In the genomic region with DNA sequence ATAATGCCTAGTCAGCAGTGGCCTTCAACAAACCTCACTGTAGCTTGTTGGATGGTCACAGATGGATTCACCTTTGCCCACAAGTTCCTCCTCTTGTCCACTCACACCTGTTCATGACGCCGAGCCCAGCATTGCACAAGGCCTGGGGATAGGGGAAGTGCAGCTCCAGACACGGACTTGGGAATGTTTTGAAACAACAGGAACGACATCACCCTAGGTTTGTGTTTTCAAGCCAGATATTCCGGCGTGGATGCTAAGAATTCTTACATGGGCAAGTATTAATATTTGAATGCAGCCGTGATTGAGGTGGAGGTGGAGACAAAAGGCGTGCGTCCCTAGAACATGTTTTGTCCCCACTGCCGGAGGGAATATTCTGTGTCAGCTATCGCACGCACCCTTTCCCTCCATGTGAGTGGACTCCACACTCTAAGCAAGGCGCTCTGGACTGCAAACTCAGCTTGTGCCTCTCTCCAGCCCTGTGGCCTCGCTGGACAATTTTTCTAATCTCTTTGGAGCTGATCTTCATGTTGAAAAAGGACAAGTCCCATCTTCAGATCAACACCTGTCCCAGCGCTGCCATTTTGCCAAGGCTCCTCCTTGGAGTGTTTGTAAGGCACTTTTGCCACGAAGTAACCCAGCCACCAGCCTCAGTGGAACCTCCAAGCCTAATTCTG, we compare ENCODE assay signal across 1 cellular context.
A peak's percentile ranks its signal among the peaks of the same experiment; 100 is the strongest.
TF ChIP-seq lines count a peak whose summit lies in the region.

No MANE protein-coding gene starts in this region.

TF ChIP-seq in HepG2, 621 proteins besides CTCF, POLR2A, EP300 and RAD21 (continued from another document and continues in another):
- TF ChIP-seq SOX13 (IDR thresholded peaks at IDR 0.05), result no peak
- TF ChIP-seq SOX13 (CRISPR knock-in tag; conservative IDR thresholded peaks at IDR 0.05 in 1 of 2, IDR thresholded peaks at IDR 0.05 in 1 of 2), result 0 out of 4 replicates have a peak, but pooled peaks of 1 of the 2 experiments have one; percentile 3
- peak; percentile 60; the same call in 1 of the 2 replicates for TF ChIP-seq MAFG (CRISPR knock-in tag; IDR thresholded peaks at IDR 0.05)
- TF ChIP-seq ZNF232 (CRISPR knock-in tag; IDR thresholded peaks at IDR 0.05; ENCODE audit: borderline replicate concordance), result peak; percentile 61; the same call in 1 of the 2 replicates
- no peak for TF ChIP-seq ZNF562 (CRISPR knock-in tag; IDR thresholded peaks at IDR 0.05; ENCODE audit: borderline replicate concordance)
- TF ChIP-seq RFXANK (CRISPR knock-in tag; IDR thresholded peaks at IDR 0.05), result no peak
- TF ChIP-seq ZNF891 (CRISPR knock-in tag; IDR thresholded peaks at IDR 0.05), result peak; percentile 42; the same call in 1 of the 2 replicates
- TF ChIP-seq GATAD2A (CRISPR knock-in tag; IDR thresholded peaks at IDR 0.05), result peak; percentile 81
- TF ChIP-seq ZNF546 (CRISPR knock-in tag; conservative IDR thresholded peaks at IDR 0.05), result peak; percentile 85; the same call in 1 of the 2 replicates
- TF ChIP-seq ZNF777 (CRISPR knock-in tag; IDR thresholded peaks at IDR 0.05), result peak; percentile 20; the same call in 1 of the 2 replicates
- TF ChIP-seq ZNF552 (CRISPR knock-in tag; IDR thresholded peaks at IDR 0.05; ENCODE audit: borderline replicate concordance), result 0 out of 2 replicates have a peak, but pooled peaks have one; percentile 21
- TF ChIP-seq, protein P1, sequence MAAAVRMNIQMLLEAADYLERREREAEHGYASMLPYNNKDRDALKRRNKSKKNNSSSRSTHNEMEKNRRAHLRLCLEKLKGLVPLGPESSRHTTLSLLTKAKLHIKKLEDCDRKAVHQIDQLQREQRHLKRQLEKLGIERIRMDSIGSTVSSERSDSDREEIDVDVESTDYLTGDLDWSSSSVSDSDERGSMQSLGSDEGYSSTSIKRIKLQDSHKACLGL (CRISPR knock-in tag; IDR thresholded peaks at IDR 0.05), result 0 out of 2 replicates have a peak, but pooled peaks have one; percentile 49
- TF ChIP-seq ZNF292 (CRISPR knock-in tag; IDR thresholded peaks at IDR 0.05; ENCODE audit: borderline replicate concordance, low read depth), result 0 out of 2 replicates have a peak, but pooled peaks have one; percentile 12
- TF ChIP-seq, protein P2, sequence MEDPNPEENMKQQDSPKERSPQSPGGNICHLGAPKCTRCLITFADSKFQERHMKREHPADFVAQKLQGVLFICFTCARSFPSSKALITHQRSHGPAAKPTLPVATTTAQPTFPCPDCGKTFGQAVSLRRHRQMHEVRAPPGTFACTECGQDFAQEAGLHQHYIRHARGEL (CRISPR knock-in tag; IDR thresholded peaks at IDR 0.05), result 0 out of 2 replicates have a peak, but pooled peaks have one; percentile 20
- peak; percentile 54 for TF ChIP-seq FOSL2 (CRISPR knock-in tag; IDR thresholded peaks at IDR 0.05)
- TF ChIP-seq SOX6 (IDR thresholded peaks at IDR 0.05), result no peak
- peak; percentile 53 for TF ChIP-seq SOX6 (CRISPR knock-in tag; IDR thresholded peaks at IDR 0.05)
- TF ChIP-seq, protein P3, sequence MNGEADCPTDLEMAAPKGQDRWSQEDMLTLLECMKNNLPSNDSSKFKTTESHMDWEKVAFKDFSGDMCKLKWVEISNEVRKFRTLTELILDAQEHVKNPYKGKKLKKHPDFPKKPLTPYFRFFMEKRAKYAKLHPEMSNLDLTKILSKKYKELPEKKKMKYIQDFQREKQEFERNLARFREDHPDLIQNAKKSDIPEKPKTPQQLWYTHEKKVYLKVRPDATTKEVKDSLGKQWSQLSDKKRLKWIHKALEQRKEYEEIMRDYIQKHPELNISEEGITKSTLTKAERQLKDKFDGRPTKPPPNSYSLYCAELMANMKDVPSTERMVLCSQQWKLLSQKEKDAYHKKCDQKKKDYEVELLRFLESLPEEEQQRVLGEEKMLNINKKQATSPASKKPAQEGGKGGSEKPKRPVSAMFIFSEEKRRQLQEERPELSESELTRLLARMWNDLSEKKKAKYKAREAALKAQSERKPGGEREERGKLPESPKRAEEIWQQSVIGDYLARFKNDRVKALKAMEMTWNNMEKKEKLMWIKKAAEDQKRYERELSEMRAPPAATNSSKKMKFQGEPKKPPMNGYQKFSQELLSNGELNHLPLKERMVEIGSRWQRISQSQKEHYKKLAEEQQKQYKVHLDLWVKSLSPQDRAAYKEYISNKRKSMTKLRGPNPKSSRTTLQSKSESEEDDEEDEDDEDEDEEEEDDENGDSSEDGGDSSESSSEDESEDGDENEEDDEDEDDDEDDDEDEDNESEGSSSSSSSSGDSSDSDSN (CRISPR knock-in tag; IDR thresholded peaks at IDR 0.05), result peak; percentile 61; the same call in 1 of the 2 replicates
- TF ChIP-seq, protein P4, sequence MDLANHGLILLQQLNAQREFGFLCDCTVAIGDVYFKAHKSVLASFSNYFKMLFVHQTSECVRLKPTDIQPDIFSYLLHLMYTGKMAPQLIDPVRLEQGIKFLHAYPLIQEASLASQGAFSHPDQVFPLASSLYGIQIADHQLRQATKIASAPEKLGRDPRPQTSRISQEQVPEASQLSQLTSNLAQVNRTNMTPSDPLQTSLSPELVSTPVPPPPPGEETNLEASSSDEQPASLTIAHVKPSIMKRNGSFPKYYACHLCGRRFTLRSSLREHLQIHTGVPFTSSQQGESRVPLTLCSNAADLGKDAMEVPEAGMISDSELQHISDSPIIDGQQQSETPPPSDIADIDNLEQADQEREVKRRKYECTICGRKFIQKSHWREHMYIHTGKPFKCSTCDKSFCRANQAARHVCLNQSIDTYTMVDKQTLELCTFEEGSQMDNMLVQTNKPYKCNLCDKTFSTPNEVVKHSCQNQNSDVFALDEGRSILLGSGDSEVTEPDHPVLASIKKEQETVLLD (CRISPR knock-in tag; IDR thresholded peaks at IDR 0.05; ENCODE audit: low read depth), result no peak
- peak; percentile 85 for TF ChIP-seq HOXA3 (CRISPR knock-in tag; IDR thresholded peaks at IDR 0.05)
- TF ChIP-seq CBX5 (CRISPR knock-in tag; IDR thresholded peaks at IDR 0.05; ENCODE audit: borderline replicate concordance), result 0 out of 2 replicates have a peak, but pooled peaks have one; percentile 59
- TF ChIP-seq, protein P5, sequence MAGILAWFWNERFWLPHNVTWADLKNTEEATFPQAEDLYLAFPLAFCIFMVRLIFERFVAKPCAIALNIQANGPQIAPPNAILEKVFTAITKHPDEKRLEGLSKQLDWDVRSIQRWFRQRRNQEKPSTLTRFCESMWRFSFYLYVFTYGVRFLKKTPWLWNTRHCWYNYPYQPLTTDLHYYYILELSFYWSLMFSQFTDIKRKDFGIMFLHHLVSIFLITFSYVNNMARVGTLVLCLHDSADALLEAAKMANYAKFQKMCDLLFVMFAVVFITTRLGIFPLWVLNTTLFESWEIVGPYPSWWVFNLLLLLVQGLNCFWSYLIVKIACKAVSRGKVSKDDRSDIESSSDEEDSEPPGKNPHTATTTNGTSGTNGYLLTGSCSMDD (CRISPR knock-in tag; IDR thresholded peaks at IDR 0.05), result no peak
- TF ChIP-seq ERF (CRISPR knock-in tag; IDR thresholded peaks at IDR 0.05), result 0 out of 2 replicates have a peak, but pooled peaks have one; percentile 12
- no peak for TF ChIP-seq SMAD1 (CRISPR knock-in tag; IDR thresholded peaks at IDR 0.05; ENCODE audit: borderline replicate concordance, low read depth)
- TF ChIP-seq GABPA (IDR thresholded peaks at IDR 0.05; ENCODE audit: low read depth, low read length), result no peak
- TF ChIP-seq GABPA (CRISPR knock-in tag; IDR thresholded peaks at IDR 0.05; ENCODE audit: low read depth), result peak; percentile 43; the same call in 1 of the 2 replicates
- TF ChIP-seq, protein P6, sequence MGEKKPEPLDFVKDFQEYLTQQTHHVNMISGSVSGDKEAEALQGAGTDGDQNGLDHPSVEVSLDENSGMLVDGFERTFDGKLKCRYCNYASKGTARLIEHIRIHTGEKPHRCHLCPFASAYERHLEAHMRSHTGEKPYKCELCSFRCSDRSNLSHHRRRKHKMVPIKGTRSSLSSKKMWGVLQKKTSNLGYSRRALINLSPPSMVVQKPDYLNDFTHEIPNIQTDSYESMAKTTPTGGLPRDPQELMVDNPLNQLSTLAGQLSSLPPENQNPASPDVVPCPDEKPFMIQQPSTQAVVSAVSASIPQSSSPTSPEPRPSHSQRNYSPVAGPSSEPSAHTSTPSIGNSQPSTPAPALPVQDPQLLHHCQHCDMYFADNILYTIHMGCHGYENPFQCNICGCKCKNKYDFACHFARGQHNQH (CRISPR knock-in tag; IDR thresholded peaks at IDR 0.05), result peak; percentile 66; the same call in 1 of the 2 replicates
- TF ChIP-seq KLF13 (CRISPR knock-in tag; IDR thresholded peaks at IDR 0.05), result no peak
- TF ChIP-seq, protein P7, sequence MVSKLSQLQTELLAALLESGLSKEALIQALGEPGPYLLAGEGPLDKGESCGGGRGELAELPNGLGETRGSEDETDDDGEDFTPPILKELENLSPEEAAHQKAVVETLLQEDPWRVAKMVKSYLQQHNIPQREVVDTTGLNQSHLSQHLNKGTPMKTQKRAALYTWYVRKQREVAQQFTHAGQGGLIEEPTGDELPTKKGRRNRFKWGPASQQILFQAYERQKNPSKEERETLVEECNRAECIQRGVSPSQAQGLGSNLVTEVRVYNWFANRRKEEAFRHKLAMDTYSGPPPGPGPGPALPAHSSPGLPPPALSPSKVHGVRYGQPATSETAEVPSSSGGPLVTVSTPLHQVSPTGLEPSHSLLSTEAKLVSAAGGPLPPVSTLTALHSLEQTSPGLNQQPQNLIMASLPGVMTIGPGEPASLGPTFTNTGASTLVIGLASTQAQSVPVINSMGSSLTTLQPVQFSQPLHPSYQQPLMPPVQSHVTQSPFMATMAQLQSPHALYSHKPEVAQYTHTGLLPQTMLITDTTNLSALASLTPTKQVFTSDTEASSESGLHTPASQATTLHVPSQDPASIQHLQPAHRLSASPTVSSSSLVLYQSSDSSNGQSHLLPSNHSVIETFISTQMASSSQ (IDR thresholded peaks at IDR 0.05; ENCODE audit: low read depth), result no peak
- TF ChIP-seq, protein P7 (CRISPR knock-in tag; IDR thresholded peaks at IDR 0.05; ENCODE audit: borderline replicate concordance), result 0 out of 2 replicates have a peak, but pooled peaks have one; percentile 34
- TF ChIP-seq SMAD9 (CRISPR knock-in tag; IDR thresholded peaks at IDR 0.05), result no peak
- no peak for TF ChIP-seq ZFYVE20 (CRISPR knock-in tag; IDR thresholded peaks at IDR 0.05; ENCODE audit: borderline replicate concordance, low read depth)
- TF ChIP-seq TEAD2 (CRISPR knock-in tag; IDR thresholded peaks at IDR 0.05), result no peak
- TF ChIP-seq ZNF224 (CRISPR knock-in tag; IDR thresholded peaks at IDR 0.05), result 0 out of 2 replicates have a peak, but pooled peaks have one; percentile 33
- 0 out of 2 replicates have a peak, but pooled peaks have one; percentile 47 for TF ChIP-seq GLI4 (CRISPR knock-in tag; IDR thresholded peaks at IDR 0.05; ENCODE audit: borderline replicate concordance)
- peak; percentile 63; the same call in 1 of the 2 replicates for TF ChIP-seq SALL1 (CRISPR knock-in tag; IDR thresholded peaks at IDR 0.05)
- TF ChIP-seq, protein P8, sequence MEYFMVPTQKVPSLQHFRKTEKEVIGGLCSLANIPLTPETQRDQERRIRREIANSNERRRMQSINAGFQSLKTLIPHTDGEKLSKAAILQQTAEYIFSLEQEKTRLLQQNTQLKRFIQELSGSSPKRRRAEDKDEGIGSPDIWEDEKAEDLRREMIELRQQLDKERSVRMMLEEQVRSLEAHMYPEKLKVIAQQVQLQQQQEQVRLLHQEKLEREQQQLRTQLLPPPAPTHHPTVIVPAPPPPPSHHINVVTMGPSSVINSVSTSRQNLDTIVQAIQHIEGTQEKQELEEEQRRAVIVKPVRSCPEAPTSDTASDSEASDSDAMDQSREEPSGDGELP (IDR thresholded peaks at IDR 0.05; ENCODE audit: borderline replicate concordance, low read depth), result peak; percentile 83
- TF ChIP-seq ARID2 (CRISPR knock-in tag; IDR thresholded peaks at IDR 0.05; ENCODE audit: borderline replicate concordance), result 0 out of 2 replicates have a peak, but pooled peaks have one; percentile 68
- TF ChIP-seq ZNF296 (CRISPR knock-in tag; conservative IDR thresholded peaks at IDR 0.05), result peak; percentile 86
- peak; percentile 61; the same call in 1 of the 2 replicates for TF ChIP-seq EED (CRISPR knock-in tag; IDR thresholded peaks at IDR 0.05)
- TF ChIP-seq SMARCC2 (IDR thresholded peaks at IDR 0.05), result no peak
- TF ChIP-seq ZNF543 (CRISPR knock-in tag; IDR thresholded peaks at IDR 0.05), result 0 out of 2 replicates have a peak, but pooled peaks have one; percentile 52
- peak; percentile 39; the same call in 1 of the 2 replicates for TF ChIP-seq TMF1 (CRISPR knock-in tag; IDR thresholded peaks at IDR 0.05; ENCODE audit: low read depth)
- peak; percentile 49; the same call in 1 of the 2 replicates for TF ChIP-seq CREM (IDR thresholded peaks at IDR 0.05)
- TF ChIP-seq CREM (CRISPR knock-in tag; IDR thresholded peaks at IDR 0.05), result no peak
- peak; percentile 25; the same call in 1 of the 2 replicates for TF ChIP-seq ZNF143 (CRISPR knock-in tag; IDR thresholded peaks at IDR 0.05)
- 0 out of 2 replicates have a peak, but pooled peaks have one; percentile 39 for TF ChIP-seq ZNF570 (CRISPR knock-in tag; IDR thresholded peaks at IDR 0.05; ENCODE audit: borderline replicate concordance)
- no peak for TF ChIP-seq RBM22 (optimal IDR thresholded peaks at IDR 0.05; ENCODE audit: low read length)
- peak; percentile 96 for TF ChIP-seq CEBPG (CRISPR knock-in tag; IDR thresholded peaks at IDR 0.05)
- TF ChIP-seq ZNF230 (CRISPR knock-in tag; IDR thresholded peaks at IDR 0.05), result 0 out of 2 replicates have a peak, but pooled peaks have one; percentile 64
- TF ChIP-seq, protein P9, sequence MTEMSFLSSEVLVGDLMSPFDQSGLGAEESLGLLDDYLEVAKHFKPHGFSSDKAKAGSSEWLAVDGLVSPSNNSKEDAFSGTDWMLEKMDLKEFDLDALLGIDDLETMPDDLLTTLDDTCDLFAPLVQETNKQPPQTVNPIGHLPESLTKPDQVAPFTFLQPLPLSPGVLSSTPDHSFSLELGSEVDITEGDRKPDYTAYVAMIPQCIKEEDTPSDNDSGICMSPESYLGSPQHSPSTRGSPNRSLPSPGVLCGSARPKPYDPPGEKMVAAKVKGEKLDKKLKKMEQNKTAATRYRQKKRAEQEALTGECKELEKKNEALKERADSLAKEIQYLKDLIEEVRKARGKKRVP (CRISPR knock-in tag; IDR thresholded peaks at IDR 0.05), result peak in 1 of 2 experiments; percentile 25; a peak in 1 of 4 replicates
- 0 out of 2 replicates have a peak, but pooled peaks have one; percentile 25 for TF ChIP-seq ZKSCAN1 (IDR thresholded peaks at IDR 0.05; ENCODE audit: low read length)
- peak; percentile 31; the same call in 1 of the 2 replicates for TF ChIP-seq TARDBP (CRISPR knock-in tag; IDR thresholded peaks at IDR 0.05)
- TF ChIP-seq ZNF841 (CRISPR knock-in tag; IDR thresholded peaks at IDR 0.05; ENCODE audit: borderline replicate concordance), result no peak
- no peak for TF ChIP-seq BHLHE40 (IDR thresholded peaks at IDR 0.05; ENCODE audit: low read length)
